Comparison of ENCODE assay signal across 12 cellular contexts in the genomic region with DNA sequence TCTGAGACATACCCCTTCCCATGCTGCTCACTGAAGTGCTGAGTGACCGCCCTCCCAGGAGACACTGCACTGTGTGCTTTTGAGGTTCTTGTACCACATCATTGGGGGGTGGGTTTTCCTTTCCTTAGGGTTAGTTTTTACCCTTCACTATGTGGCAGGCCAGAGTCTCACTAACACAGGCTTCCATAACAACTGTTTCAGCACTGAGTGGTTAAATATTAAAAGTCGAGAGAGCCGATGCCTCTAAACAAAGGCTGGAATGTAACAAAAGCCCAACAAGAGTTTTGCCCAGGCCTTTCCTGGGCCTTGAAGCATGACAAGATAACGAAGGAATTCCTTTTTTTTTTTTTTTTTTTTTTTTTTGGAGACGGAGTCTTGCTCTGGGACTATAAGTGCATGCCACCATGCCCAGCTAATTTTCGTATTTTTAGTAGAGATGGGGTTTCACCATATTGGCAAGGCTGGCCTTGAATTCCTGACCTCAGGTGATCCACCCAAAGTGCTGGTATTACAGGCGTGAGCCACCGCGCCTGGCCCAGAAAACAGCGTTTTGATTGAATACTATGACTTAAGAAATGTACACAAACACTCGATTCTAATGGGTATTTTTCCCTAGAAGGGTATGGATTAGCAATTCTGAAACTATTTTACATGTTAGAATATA.
"Had no signal": no experiment of that assay in that cellular context is flagged by ENCODE, and none has a peak within 500 bp of the region (broad histone marks: within the 10 kb centered on the region; RNA-seq: fewer than 3 reads in every experiment).

No MANE protein-coding gene starts in this region.

- H3K4me2 ChIP-seq: SK-N-SH had no signal

- H3K9ac ChIP-seq: SK-N-SH had no signal

- DNase-seq: activated CD4-positive, alpha-beta T cell treated with anti-CD3 and anti-CD28 coated beads, Interleukin-2, amount 10 ng/mL, durations not matched to agents 7 days and 5 days; anterior cingulate cortex; left lung; SK-N-SH; stimulated activated CD4-positive, alpha-beta T cell treated with anti-CD3 and anti-CD28 coated beads, Interleukin-2, amount 100 ng/mL, for 24 hours; stimulated activated naive B cell treated with anti-CD40 and anti-IgM and Interleukin-4, amounts not matched to agents 10 μg/mL and 1 μg/mL and 100 μg/mL, for 72 hours; T-helper 1 cell; upper lobe of left lung had no signal

- H3K36me3 ChIP-seq: breast epithelium, left lung, upper lobe of left lung had no signal

- H3K4me3 Mint-ChIP-seq: activated CD4-positive, alpha-beta T cell treated with anti-CD3 and anti-CD28 coated beads, Interleukin-2, amount 10 ng/mL, durations not matched to agents 7 days and 5 days; stimulated activated naive B cell treated with anti-CD40 and anti-IgM and Interleukin-4, amounts not matched to agents 10 μg/mL and 1 μg/mL and 100 μg/mL, for 72 hours had no signal

- H3K27ac Mint-ChIP-seq: activated CD4-positive, alpha-beta T cell treated with anti-CD3 and anti-CD28 coated beads, Interleukin-2, amount 10 ng/mL, durations not matched to agents 7 days and 5 days; activated naive CD4-positive, alpha-beta T cell treated with anti-CD3 and anti-CD28 coated beads, Interleukin-2, amount 50 U/mL, for 72 hours; stimulated activated naive B cell treated with anti-CD40 and anti-IgM and Interleukin-4, amounts not matched to agents 10 μg/mL and 1 μg/mL and 100 μg/mL, for 72 hours had no signal

- H3K27me3 ChIP-seq: breast epithelium, upper lobe of left lung had no signal

- H3K27ac ChIP-seq: breast epithelium, left lung, upper lobe of left lung had no signal

- H3K9me3 ChIP-seq: breast epithelium, SK-N-SH, upper lobe of left lung had no signal

- H3K4me3 ChIP-seq: breast epithelium, left lung, upper lobe of left lung had no signal

- ATAC-seq: esophagus mucosa, left lung, sciatic nerve had no signal
